1 cellular context compared by ENCODE assay signal in genomic region chr22:24161485-24161884, GRCh38.
TF ChIP-seq lines count a peak whose summit lies in the region.

No MANE protein-coding gene starts in this region.

TF ChIP-seq in GM23338, 12 proteins besides CTCF, POLR2A, EP300 and RAD21 (continued from another document):
- TF ChIP-seq, protein P1, sequence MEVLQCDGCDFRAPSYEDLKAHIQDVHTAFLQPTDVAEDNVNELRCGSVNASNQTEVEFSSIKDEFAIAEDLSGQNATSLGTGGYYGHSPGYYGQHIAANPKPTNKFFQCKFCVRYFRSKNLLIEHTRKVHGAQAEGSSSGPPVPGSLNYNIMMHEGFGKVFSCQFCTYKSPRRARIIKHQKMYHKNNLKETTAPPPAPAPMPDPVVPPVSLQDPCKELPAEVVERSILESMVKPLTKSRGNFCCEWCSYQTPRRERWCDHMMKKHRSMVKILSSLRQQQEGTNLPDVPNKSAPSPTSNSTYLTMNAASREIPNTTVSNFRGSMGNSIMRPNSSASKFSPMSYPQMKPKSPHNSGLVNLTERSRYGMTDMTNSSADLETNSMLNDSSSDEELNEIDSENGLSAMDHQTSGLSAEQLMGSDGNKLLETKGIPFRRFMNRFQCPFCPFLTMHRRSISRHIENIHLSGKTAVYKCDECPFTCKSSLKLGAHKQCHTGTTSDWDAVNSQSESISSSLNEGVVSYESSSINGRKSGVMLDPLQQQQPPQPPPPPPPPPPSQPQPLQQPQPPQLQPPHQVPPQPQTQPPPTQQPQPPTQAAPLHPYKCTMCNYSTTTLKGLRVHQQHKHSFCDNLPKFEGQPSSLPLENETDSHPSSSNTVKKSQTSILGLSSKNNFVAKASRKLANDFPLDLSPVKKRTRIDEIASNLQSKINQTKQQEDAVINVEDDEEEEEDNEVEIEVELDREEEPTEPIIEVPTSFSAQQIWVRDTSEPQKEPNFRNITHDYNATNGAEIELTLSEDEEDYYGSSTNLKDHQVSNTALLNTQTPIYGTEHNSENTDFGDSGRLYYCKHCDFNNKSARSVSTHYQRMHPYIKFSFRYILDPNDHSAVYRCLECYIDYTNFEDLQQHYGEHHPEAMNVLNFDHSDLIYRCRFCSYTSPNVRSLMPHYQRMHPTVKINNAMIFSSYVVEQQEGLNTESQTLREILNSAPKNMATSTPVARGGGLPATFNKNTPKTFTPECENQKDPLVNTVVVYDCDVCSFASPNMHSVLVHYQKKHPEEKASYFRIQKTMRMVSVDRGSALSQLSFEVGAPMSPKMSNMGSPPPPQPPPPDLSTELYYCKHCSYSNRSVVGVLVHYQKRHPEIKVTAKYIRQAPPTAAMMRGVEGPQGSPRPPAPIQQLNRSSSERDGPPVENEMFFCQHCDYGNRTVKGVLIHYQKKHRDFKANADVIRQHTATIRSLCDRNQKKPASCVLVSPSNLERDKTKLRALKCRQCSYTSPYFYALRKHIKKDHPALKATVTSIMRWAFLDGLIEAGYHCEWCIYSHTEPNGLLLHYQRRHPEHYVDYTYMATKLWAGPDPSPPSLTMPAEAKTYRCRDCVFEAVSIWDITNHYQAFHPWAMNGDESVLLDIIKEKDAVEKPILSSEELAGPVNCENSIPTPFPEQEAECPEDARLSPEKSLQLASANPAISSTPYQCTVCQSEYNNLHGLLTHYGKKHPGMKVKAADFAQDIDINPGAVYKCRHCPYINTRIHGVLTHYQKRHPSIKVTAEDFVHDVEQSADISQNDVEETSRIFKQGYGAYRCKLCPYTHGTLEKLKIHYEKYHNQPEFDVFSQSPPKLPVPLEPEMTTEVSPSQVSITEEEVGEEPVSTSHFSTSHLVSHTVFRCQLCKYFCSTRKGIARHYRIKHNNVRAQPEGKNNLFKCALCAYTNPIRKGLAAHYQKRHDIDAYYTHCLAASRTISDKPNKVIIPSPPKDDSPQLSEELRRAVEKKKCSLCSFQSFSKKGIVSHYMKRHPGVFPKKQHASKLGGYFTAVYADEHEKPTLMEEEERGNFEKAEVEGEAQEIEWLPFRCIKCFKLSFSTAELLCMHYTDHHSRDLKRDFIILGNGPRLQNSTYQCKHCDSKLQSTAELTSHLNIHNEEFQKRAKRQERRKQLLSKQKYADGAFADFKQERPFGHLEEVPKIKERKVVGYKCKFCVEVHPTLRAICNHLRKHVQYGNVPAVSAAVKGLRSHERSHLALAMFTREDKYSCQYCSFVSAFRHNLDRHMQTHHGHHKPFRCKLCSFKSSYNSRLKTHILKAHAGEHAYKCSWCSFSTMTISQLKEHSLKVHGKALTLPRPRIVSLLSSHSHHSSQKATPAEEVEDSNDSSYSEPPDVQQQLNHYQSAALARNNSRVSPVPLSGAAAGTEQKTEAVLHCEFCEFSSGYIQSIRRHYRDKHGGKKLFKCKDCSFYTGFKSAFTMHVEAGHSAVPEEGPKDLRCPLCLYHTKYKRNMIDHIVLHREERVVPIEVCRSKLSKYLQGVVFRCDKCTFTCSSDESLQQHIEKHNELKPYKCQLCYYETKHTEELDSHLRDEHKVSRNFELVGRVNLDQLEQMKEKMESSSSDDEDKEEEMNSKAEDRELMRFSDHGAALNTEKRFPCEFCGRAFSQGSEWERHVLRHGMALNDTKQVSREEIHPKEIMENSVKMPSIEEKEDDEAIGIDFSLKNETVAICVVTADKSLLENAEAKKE (CRISPR knock-in tag; IDR thresholded peaks at IDR 0.05): no peak
- TF ChIP-seq EZH2phosphoT487 (IDR thresholded peaks at IDR 0.05; ENCODE audit: unreplicated experiment) (no peak), STAT1 (IDR thresholded peaks at IDR 0.05; ENCODE audit: unreplicated experiment) (no peak), NANOG (IDR thresholded peaks at IDR 0.05; ENCODE audit: borderline replicate concordance) (no peak), EZH2 (IDR thresholded peaks at IDR 0.05; ENCODE audit: low read depth, unreplicated experiment) (no peak), ZNF114 (CRISPR knock-in tag; IDR thresholded peaks at IDR 0.05) (no peak), POLR2AphosphoS5 (IDR thresholded peaks at IDR 0.05; ENCODE audit: low read depth) (no peak), JUNB (IDR thresholded peaks at IDR 0.05; ENCODE audit: unreplicated experiment) (no peak), CREB1 (CRISPR knock-in tag; IDR thresholded peaks at IDR 0.05; ENCODE audit: low read depth) (no peak)
- TF ChIP-seq, protein P2, sequence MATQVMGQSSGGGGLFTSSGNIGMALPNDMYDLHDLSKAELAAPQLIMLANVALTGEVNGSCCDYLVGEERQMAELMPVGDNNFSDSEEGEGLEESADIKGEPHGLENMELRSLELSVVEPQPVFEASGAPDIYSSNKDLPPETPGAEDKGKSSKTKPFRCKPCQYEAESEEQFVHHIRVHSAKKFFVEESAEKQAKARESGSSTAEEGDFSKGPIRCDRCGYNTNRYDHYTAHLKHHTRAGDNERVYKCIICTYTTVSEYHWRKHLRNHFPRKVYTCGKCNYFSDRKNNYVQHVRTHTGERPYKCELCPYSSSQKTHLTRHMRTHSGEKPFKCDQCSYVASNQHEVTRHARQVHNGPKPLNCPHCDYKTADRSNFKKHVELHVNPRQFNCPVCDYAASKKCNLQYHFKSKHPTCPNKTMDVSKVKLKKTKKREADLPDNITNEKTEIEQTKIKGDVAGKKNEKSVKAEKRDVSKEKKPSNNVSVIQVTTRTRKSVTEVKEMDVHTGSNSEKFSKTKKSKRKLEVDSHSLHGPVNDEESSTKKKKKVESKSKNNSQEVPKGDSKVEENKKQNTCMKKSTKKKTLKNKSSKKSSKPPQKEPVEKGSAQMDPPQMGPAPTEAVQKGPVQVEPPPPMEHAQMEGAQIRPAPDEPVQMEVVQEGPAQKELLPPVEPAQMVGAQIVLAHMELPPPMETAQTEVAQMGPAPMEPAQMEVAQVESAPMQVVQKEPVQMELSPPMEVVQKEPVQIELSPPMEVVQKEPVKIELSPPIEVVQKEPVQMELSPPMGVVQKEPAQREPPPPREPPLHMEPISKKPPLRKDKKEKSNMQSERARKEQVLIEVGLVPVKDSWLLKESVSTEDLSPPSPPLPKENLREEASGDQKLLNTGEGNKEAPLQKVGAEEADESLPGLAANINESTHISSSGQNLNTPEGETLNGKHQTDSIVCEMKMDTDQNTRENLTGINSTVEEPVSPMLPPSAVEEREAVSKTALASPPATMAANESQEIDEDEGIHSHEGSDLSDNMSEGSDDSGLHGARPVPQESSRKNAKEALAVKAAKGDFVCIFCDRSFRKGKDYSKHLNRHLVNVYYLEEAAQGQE (IDR thresholded peaks at IDR 0.05; ENCODE audit: unreplicated experiment): no peak
- TF ChIP-seq, protein P3, sequence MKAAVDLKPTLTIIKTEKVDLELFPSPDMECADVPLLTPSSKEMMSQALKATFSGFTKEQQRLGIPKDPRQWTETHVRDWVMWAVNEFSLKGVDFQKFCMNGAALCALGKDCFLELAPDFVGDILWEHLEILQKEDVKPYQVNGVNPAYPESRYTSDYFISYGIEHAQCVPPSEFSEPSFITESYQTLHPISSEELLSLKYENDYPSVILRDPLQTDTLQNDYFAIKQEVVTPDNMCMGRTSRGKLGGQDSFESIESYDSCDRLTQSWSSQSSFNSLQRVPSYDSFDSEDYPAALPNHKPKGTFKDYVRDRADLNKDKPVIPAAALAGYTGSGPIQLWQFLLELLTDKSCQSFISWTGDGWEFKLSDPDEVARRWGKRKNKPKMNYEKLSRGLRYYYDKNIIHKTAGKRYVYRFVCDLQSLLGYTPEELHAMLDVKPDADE (IDR thresholded peaks at IDR 0.05): no peak
